14 cellular contexts compared by ENCODE assay signal in genomic region chr7:50302486-50303081, GRCh38. TPM values are rescaled to one million over a fixed set of nuclear protein-coding genes. Genes with fewer than 3 reads are reported as not detected.
A peak's percentile ranks its signal among the peaks of the same experiment; 100 is the strongest.
DNase-seq lines count a peak whose midpoint lies in the region; ATAC-seq and TF ChIP-seq lines count a peak whose summit lies in the region.
"Had no signal": no experiment of that assay in that cellular context is flagged by ENCODE, and none has a peak within 500 bp of the region (broad histone marks: within the 10 kb centered on the region; RNA-seq: fewer than 3 reads in every experiment).

No MANE protein-coding gene starts in this region.

- no peak overlapping the region; a peak in 1 of 20 replicates for H3K4me3 ChIP-seq in BLaER1 treated with 17β-estradiol and CSF1 and Interleukin-3, amounts not matched to agents 10 nM and 100 nM
- no peak overlapping the region for H3K4me3 ChIP-seq in CD8-positive, alpha-beta memory T cell (ENCODE audit: low read length)
- H3K4me3 ChIP-seq in iPS-20b (ENCODE audit: low read length) (peak overlapping the region; percentile 72; the same call in 1 of the 2 replicates), aorta (ENCODE audit: low read length in 2 of 2) (no peak overlapping the region), right atrium auricular region (no peak overlapping the region), right cardiac atrium (ENCODE audit: low read length) (no peak overlapping the region)

- CTCF ChIA-PET in CD8-positive, alpha-beta memory T cell (lab: Charles Lee): interaction anchor here (4.2 to 26.5 kb wide), 2 partner anchors 53 to 96 kb away, joined by 35 to 815 read pairs; no protein-coding TSS in a partner anchor
- CTCF ChIA-PET in activated CD4-positive, alpha-beta memory T cell treated with anti-CD3 and anti-CD28 coated beads, Interleukin-2, amount 10 ng/mL, durations not matched to agents 7 days and 5 days (lab: Charles Lee): no interaction called here

- peaks cover 30 to 47% (median 46%) of the 10 kb centered on the region in 3 donors for H3K4me1 Mint-ChIP-seq in CD8-positive, alpha-beta memory T cell
- peaks cover 25% of the 10 kb centered on the region for H3K4me1 Mint-ChIP-seq in activated CD4-positive, alpha-beta memory T cell treated with anti-CD3 and anti-CD28 coated beads, Interleukin-2, amount 10 ng/mL, durations not matched to agents 7 days and 5 days

- no peaks in the 10 kb centered on the region for H3K9me3 Mint-ChIP-seq in CD8-positive, alpha-beta memory T cell
- no peaks in the 10 kb centered on the region for H3K9me3 Mint-ChIP-seq in activated CD4-positive, alpha-beta memory T cell treated with anti-CD3 and anti-CD28 coated beads, Interleukin-2, amount 10 ng/mL, durations not matched to agents 7 days and 5 days

- peaks cover 0 to 5% (median 0%) of the 10 kb centered on the region in 11 experiments; a peak in 2 of 22 replicates for H3K36me3 ChIP-seq in BLaER1 treated with 17β-estradiol and CSF1 and Interleukin-3, amounts not matched to agents 10 nM and 100 nM
- H3K36me3 ChIP-seq in CD8-positive, alpha-beta memory T cell (ENCODE audit: insufficient read depth, low read length): no peaks in the 10 kb centered on the region
- H3K36me3 ChIP-seq in iPS-20b (ENCODE audit: insufficient read depth, low read depth, low read length) (no peaks in the 10 kb centered on the region), aorta (ENCODE audit: control insufficient read depth in 1 of 2, insufficient read depth in 2 of 2, low read length in 1 of 2) (no peaks in the 10 kb centered on the region), right atrium auricular region (no peaks in the 10 kb centered on the region)
- H3K36me3 ChIP-seq: thoracic aorta had no signal

- H4K20me1 ChIP-seq in BLaER1 treated with 17β-estradiol and CSF1 and Interleukin-3, amounts not matched to agents 10 nM and 100 nM: peaks cover 0 to 6% (median 0%) of the 10 kb centered on the region in 11 experiments; a peak in 2 of 22 replicates

- POLR2A ChIA-PET in CD8-positive, alpha-beta memory T cell (lab: Charles Lee): no interaction called here
- POLR2A ChIA-PET in activated CD4-positive, alpha-beta memory T cell treated with anti-CD3 and anti-CD28 coated beads, Interleukin-2, amount 10 ng/mL, durations not matched to agents 7 days and 5 days (lab: Charles Lee): interaction anchor here (8.5 to 23.3 kb wide), 5 partner anchors 18 to 93 kb away, joined by 103 to 566 read pairs (median 367); no protein-coding TSS in a partner anchor

- peak overlapping the region in 2 of 11 experiments; percentile 93 to 99; a peak in 2 of 22 replicates for H3K27ac ChIP-seq in BLaER1 treated with 17β-estradiol and CSF1 and Interleukin-3, amounts not matched to agents 10 nM and 100 nM
- H3K27ac ChIP-seq in CD8-positive, alpha-beta memory T cell (ENCODE audit: low read depth, low read length): no peak overlapping the region
- H3K27ac ChIP-seq in iPS-20b (ENCODE audit: low read length): no peak overlapping the region
- no peak overlapping the region for H3K27ac ChIP-seq in aorta (ENCODE audit: low read depth in 1 of 2, low read length in 2 of 2)
- no peak overlapping the region for H3K27ac ChIP-seq in right atrium auricular region
- H3K27ac ChIP-seq in right cardiac atrium (ENCODE audit: low read length): no peak overlapping the region
- H3K27ac ChIP-seq: thoracic aorta had no signal

- H3K4me1 ChIP-seq in BLaER1 treated with 17β-estradiol and CSF1 and Interleukin-3, amounts not matched to agents 10 nM and 100 nM: peaks cover 26 to 41% (median 31%) of the 10 kb centered on the region in 10 experiments
- peaks cover 35% of the 10 kb centered on the region for H3K4me1 ChIP-seq in CD8-positive, alpha-beta memory T cell (ENCODE audit: insufficient read depth, low read length)
- peaks cover 7% of the 10 kb centered on the region; the same call in 1 of the 2 replicates for H3K4me1 ChIP-seq in iPS-20b (ENCODE audit: insufficient read depth, low read length)
- H3K4me1 ChIP-seq in aorta (ENCODE audit: control insufficient read depth in 1 of 2, insufficient read depth in 2 of 2, low read length in 2 of 2): no peaks in the 10 kb centered on the region
- H3K4me1 ChIP-seq in right atrium auricular region: no peaks in the 10 kb centered on the region
- H3K4me1 ChIP-seq in right cardiac atrium (ENCODE audit: control insufficient read depth, insufficient read depth, low read length): no peaks in the 10 kb centered on the region

- no peaks in the 10 kb centered on the region for H3K9me3 ChIP-seq in BLaER1 treated with 17β-estradiol and CSF1 and Interleukin-3, amounts not matched to agents 10 nM and 100 nM (replicated peaks in 1 of 11)
- no peaks in the 10 kb centered on the region for H3K9me3 ChIP-seq in CD8-positive, alpha-beta memory T cell (ENCODE audit: low read length)
- H3K9me3 ChIP-seq in iPS-20b (ENCODE audit: insufficient read depth, low read depth, low read length) (no peaks in the 10 kb centered on the region), aorta (ENCODE audit: control insufficient read depth, low read length) (no peaks in the 10 kb centered on the region), right atrium auricular region (no peaks in the 10 kb centered on the region), right cardiac atrium (ENCODE audit: control insufficient read depth, low read length) (no peaks in the 10 kb centered on the region)
- H3K9me3 ChIP-seq: thoracic aorta had no signal

- H3K4me2 ChIP-seq in BLaER1 treated with 17β-estradiol and CSF1 and Interleukin-3, amounts not matched to agents 10 nM and 100 nM: peak overlapping the region; percentile 86 to 99 (median 94); a peak in 17 of 22 replicates

- peaks cover 0 to 2% of the 10 kb centered on the region in 2 donors for H3K27me3 Mint-ChIP-seq in CD8-positive, alpha-beta memory T cell
- H3K27me3 Mint-ChIP-seq in activated CD4-positive, alpha-beta memory T cell treated with anti-CD3 and anti-CD28 coated beads, Interleukin-2, amount 10 ng/mL, durations not matched to agents 7 days and 5 days: peaks cover 12% of the 10 kb centered on the region

- ATAC-seq in aorta (ENCODE audit: low FRiP score) (no peak), right cardiac atrium (no peak)

- H3K27me3 ChIP-seq in BLaER1 treated with 17β-estradiol and CSF1 and Interleukin-3, amounts not matched to agents 10 nM and 100 nM: no peaks in the 10 kb centered on the region
- no peaks in the 10 kb centered on the region for H3K27me3 ChIP-seq in CD8-positive, alpha-beta memory T cell (ENCODE audit: insufficient read depth, low read length, poor library complexity, severe bottlenecking)
- H3K27me3 ChIP-seq in iPS-20b (ENCODE audit: insufficient read depth, low read length): peaks cover 55% of the 10 kb centered on the region
- no peaks in the 10 kb centered on the region for H3K27me3 ChIP-seq in aorta (ENCODE audit: control insufficient read depth in 1 of 2, insufficient read depth in 2 of 2, low read length in 1 of 2)
- H3K27me3 ChIP-seq in right atrium auricular region: peaks cover 3 to 7% of the 10 kb centered on the region in 2 donors
- H3K27me3 ChIP-seq in right cardiac atrium (ENCODE audit: control insufficient read depth, insufficient read depth): no peaks in the 10 kb centered on the region

- H3K9ac ChIP-seq in BLaER1 treated with 17β-estradiol and CSF1 and Interleukin-3, amounts not matched to agents 10 nM and 100 nM: no peak overlapping the region
- no peak overlapping the region for H3K9ac ChIP-seq in iPS-20b (ENCODE audit: low read depth, low read length)

- TF ChIP-seq CTCF in right atrium auricular region (IDR thresholded peaks at IDR 0.05): no peak

- intact Hi-C loops in aorta (cut with DNase I): no loop called here
- intact Hi-C loops in right cardiac atrium (cut with DNase I): no loop called here

- DNase-seq in CD8-positive, alpha-beta memory T cell: no peak
- no peak for DNase-seq in activated CD4-positive, alpha-beta memory T cell treated with anti-CD3 and anti-CD28 coated beads, Interleukin-2, amount 10 ng/mL, durations not matched to agents 7 days and 5 days
- DNase-seq in aorta (no peak), right atrium auricular region (ENCODE audit: low spot score) (no peak), foreskin melanocyte (no peak), right cardiac atrium (no peak)
- DNase-seq: NCI-H1436, NCI-H524, RPMI8226, T1000 had no signal

- peak overlapping the region; percentile 80 to 93 (median 86) for H3K4me3 Mint-ChIP-seq in CD8-positive, alpha-beta memory T cell
- peak overlapping the region; percentile 77 for H3K4me3 Mint-ChIP-seq in activated CD4-positive, alpha-beta memory T cell treated with anti-CD3 and anti-CD28 coated beads, Interleukin-2, amount 10 ng/mL, durations not matched to agents 7 days and 5 days

- 92 to 94% methylated on average over 19 of the region's 19 CpGs for WGBS in aorta, 2 donors
- 93% methylated on average over 19 of the region's 19 CpGs for WGBS in right cardiac atrium

- H3K36me3 Mint-ChIP-seq in CD8-positive, alpha-beta memory T cell: peaks cover 13 to 32% (median 15%) of the 10 kb centered on the region in 3 donors
- H3K36me3 Mint-ChIP-seq in activated CD4-positive, alpha-beta memory T cell treated with anti-CD3 and anti-CD28 coated beads, Interleukin-2, amount 10 ng/mL, durations not matched to agents 7 days and 5 days (ENCODE audit: low read depth): peaks cover 32% of the 10 kb centered on the region

- peak overlapping the region; percentile 41 to 89 (median 79) for H3K27ac Mint-ChIP-seq in CD8-positive, alpha-beta memory T cell
- no peak overlapping the region for H3K27ac Mint-ChIP-seq in activated CD4-positive, alpha-beta memory T cell treated with anti-CD3 and anti-CD28 coated beads, Interleukin-2, amount 10 ng/mL, durations not matched to agents 7 days and 5 days

RNA-seq across cellular contexts. Expression of gene IKZF1, which starts 1.9 kb away (rescaled TPM):
- 100 to 1,000 TPM; 225 to 226 TPM for total RNA-seq in CD8-positive, alpha-beta memory T cell
- 238 TPM for polyA plus RNA-seq in CD8-positive, alpha-beta memory T cell
- 100 to 1,000 TPM; 383 to 404 TPM for total RNA-seq in activated CD4-positive, alpha-beta memory T cell treated with anti-CD3 and anti-CD28 coated beads, Interleukin-2, amount 10 ng/mL, durations not matched to agents 7 days and 5 days
- total RNA-seq in aorta: 10 to 100 TPM; 13.5 to 24.4 TPM
- polyA plus RNA-seq in aorta: 1 to 10 TPM; 2.5 to 5.9 TPM
- total RNA-seq in right atrium auricular region: 1 to 10 TPM; 1.7 to 9.7 TPM
- 1 to 10 TPM; 3.4 to 6.8 (median 4.2) TPM for total RNA-seq in right cardiac atrium
- 0.54 TPM for polyA plus RNA-seq in right cardiac atrium
- total RNA-seq: glomerular endothelial cell had no signal

Comparison
In these comparisons a context has a peak if more than half of its experiments do, and no peak if none do; other contexts are left out.
1. RNA of gene IKZF1, which starts 1.9 kb away (total RNA-seq): 383 to 404 TPM in activated CD4-positive, alpha-beta memory T cell treated with anti-CD3 and anti-CD28 coated beads, Interleukin-2, amount 10 ng/mL, durations not matched to agents 7 days and 5 days and 225 to 226 TPM in CD8-positive, alpha-beta memory T cell; 13.5 to 24.4 TPM in aorta, 1.7 to 9.7 TPM in right atrium auricular region and 3.4 to 6.8 TPM in right cardiac atrium; every median in the first group is over 4 times any median in the second.